ENCODE assay signal across 19 cellular contexts in the genomic region with DNA sequence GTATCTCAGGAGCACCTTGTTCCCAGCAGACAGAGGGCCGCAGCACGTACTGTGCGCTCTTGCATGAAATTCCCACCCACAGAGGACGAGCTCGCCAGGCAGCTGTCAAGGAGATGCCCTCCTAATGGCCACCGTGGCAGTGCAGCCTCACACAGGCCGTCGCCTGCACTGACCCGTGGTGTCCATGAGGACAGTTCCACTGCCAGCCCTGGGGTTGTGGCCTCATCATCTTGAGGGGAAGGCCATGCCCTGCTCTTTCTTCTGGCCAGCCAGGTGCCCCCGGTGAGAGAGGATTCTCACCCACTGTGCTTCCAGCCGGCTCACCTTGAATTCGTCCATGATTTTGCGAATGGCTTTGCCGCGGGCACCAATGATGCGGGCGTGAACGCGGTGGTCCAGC.
"Had no signal": no experiment of that assay in that cellular context is flagged by ENCODE, and none has a peak within 500 bp of the region (broad histone marks: within the 10 kb centered on the region; RNA-seq: fewer than 3 reads in every experiment).

No MANE protein-coding gene starts in this region.

- H3K27me3 ChIP-seq: gastrocnemius medialis, heart left ventricle, tibial artery had no signal

- H3K27ac Mint-ChIP-seq: activated B cell treated with CpG ODN at 0.5 μM for 24 hours; activated CD4-positive, alpha-beta memory T cell treated with anti-CD3 and anti-CD28 coated beads, Interleukin-2, amount 10 ng/mL, durations not matched to agents 7 days and 5 days; activated naive CD4-positive, alpha-beta T cell treated with anti-CD3 and anti-CD28 coated beads, Interleukin-2, amount 10 ng/mL, durations not matched to agents 7 days and 5 days; activated T-cell treated with anti-CD3 and anti-CD28 coated beads, Interleukin-2, amount 50 U/mL, for 24 hours; mesothelial cell of epicardium; nephron; T-cell had no signal

- DNase-seq: activated B cell treated with CpG ODN at 0.5 μM for 24 hours; activated CD4-positive, alpha-beta memory T cell treated with anti-CD3 and anti-CD28 coated beads, Interleukin-2, amount 10 ng/mL, durations not matched to agents 7 days and 5 days; activated CD4-positive, alpha-beta T cell treated with anti-CD3 and anti-CD28 coated beads for 48 hours; activated effector memory CD4-positive, alpha-beta T cell treated with Interleukin-2 at 50 U/mL for 16 hours; activated naive CD4-positive, alpha-beta T cell treated with anti-CD3 and anti-CD28 coated beads, Interleukin-2, amount 10 ng/mL, durations not matched to agents 7 days and 5 days; activated T-cell treated with anti-CD3 and anti-CD28 coated beads, Interleukin-2, amount 50 U/mL, for 24 hours; effector CD8-positive, alpha-beta T cell; gastrocnemius medialis; stimulated activated CD4-positive, alpha-beta T cell treated with anti-CD3 and anti-CD28 coated beads, Interleukin-2, amount 100 ng/mL, for 24 hours; stimulated activated naive CD4-positive, alpha-beta T cell treated with Interleukin-2 at 50 U/mL for 16 hours; T-cell; tibial artery had no signal

- ATAC-seq: esophagus mucosa, gastrocnemius medialis, heart left ventricle, SK-N-SH treated with all-trans-retinoic acid at 6 μM for 48 hours, T-cell had no signal

- FAIRE-seq: urothelium cell line had no signal

- H3K4me3 ChIP-seq: coronary artery, gastrocnemius medialis, heart left ventricle, tibial artery had no signal

- H3K9me3 Mint-ChIP-seq: activated B cell treated with CpG ODN at 0.5 μM for 24 hours; activated CD4-positive, alpha-beta memory T cell treated with anti-CD3 and anti-CD28 coated beads, Interleukin-2, amount 10 ng/mL, durations not matched to agents 7 days and 5 days; activated naive CD4-positive, alpha-beta T cell treated with anti-CD3 and anti-CD28 coated beads, Interleukin-2, amount 10 ng/mL, durations not matched to agents 7 days and 5 days; activated T-cell treated with anti-CD3 and anti-CD28 coated beads, Interleukin-2, amount 50 U/mL, for 24 hours; mesothelial cell of epicardium; nephron; T-cell had no signal
